9 cellular contexts compared by ENCODE assay signal in genomic region chr2:241219030-241219382, GRCh38. TPM values are rescaled to one million over a fixed set of nuclear protein-coding genes. Genes with fewer than 3 reads are reported as not detected.
DNase-seq lines count a peak whose midpoint lies in the region; ATAC-seq and TF ChIP-seq lines count a peak whose summit lies in the region.
"Had no signal": no experiment of that assay in that cellular context is flagged by ENCODE, and none has a peak within 500 bp of the region (broad histone marks: within the 10 kb centered on the region; RNA-seq: fewer than 3 reads in every experiment).

No MANE protein-coding gene starts in this region.

- peak overlapping the region; percentile 84 for H3K4me3 Mint-ChIP-seq in activated T-helper 2 cell treated with anti-CD3 and anti-CD28 coated beads, Interferon-gamma antibody, Interleukin-2, Interleukin-4, amounts not matched to agents 10 μg/mL and 5 μg/mL and 100 μg/mL, durations not matched to agents 14 hours and 24 hours and 36 hours (ENCODE audit: low read depth)

- H3K9me3 ChIP-seq in heart left ventricle: no peaks in the 10 kb centered on the region
- no peaks in the 10 kb centered on the region for H3K9me3 ChIP-seq in left lung
- no peaks in the 10 kb centered on the region for H3K9me3 ChIP-seq in tibial artery

- H3K27ac ChIP-seq in heart left ventricle (no peak overlapping the region), left lung (no peak overlapping the region), tibial artery (no peak overlapping the region)

- TF ChIP-seq POLR2A in heart left ventricle (IDR thresholded peaks at IDR 0.05): no peak

- DNase-seq in heart left ventricle (no peak), left cardiac atrium (no peak), left lung (no peak), tibial artery (no peak), NCI-H2171 treated with DMSO at 0.1 percent for 48 hours (lab: John Stamatoyannopoulos, UW) (no peak), omental fat pad (ENCODE audit: low spot score) (no peak)
- no peak for DNase-seq in activated T-helper 2 cell treated with anti-CD3 and anti-CD28 coated beads, Interferon-gamma antibody, Interleukin-2, Interleukin-4, amounts not matched to agents 10 μg/mL and 5 μg/mL and 100 μg/mL, durations not matched to agents 14 hours and 24 hours and 36 hours (ENCODE audit: low spot score)
- DNase-seq: NCI-H2081 treated with DMSO at 0.1 percent for 48 hours had no signal

- intact Hi-C loops in heart left ventricle (cut with DNase I) (loop anchor here in 3 of 10 donors (5.0 to 10.0 kb wide), 4 partner anchors 67 to 372 kb away; partner anchors contain the start of genes MTERF4 (in 1 of the 3) and PPP1R7 (in 1 of the 3)), left cardiac atrium (cut with DNase I) (loop anchor here in 1 of 2 donors (5.0 kb wide), 1 partner anchor 117 kb away; the partner anchor contains the start of gene MTERF4), left lung (cut with DNase I) (no loop called here), tibial artery (cut with DNase I; ENCODE audit: low total_unique reads) (loop anchor here (10.0 kb wide), 1 partner anchor 114 kb away; the partner anchor contains the start of gene MTERF4)
- intact Hi-C loops in activated T-helper 2 cell treated with anti-CD3 and anti-CD28 coated beads, Interferon-gamma antibody, Interleukin-2, Interleukin-4, amounts not matched to agents 10 μg/mL and 5 μg/mL and 100 μg/mL, durations not matched to agents 14 hours and 24 hours and 36 hours (cut with micrococcal nuclease): loop anchor here (5.0 kb wide), 2 partner anchors 117 to 657 kb away; partner anchors contain the start of genes DUSP28 and MTERF4

- TF ChIP-seq CTCF in heart left ventricle (IDR thresholded peaks at IDR 0.05) (no peak), left lung (IDR thresholded peaks at IDR 0.05) (no peak), tibial artery (IDR thresholded peaks at IDR 0.05) (no peak), omental fat pad (IDR thresholded peaks at IDR 0.05) (no peak)

- H3K9me3 Mint-ChIP-seq in activated T-helper 2 cell treated with anti-CD3 and anti-CD28 coated beads, Interferon-gamma antibody, Interleukin-2, Interleukin-4, amounts not matched to agents 10 μg/mL and 5 μg/mL and 100 μg/mL, durations not matched to agents 14 hours and 24 hours and 36 hours: no peaks in the 10 kb centered on the region

- H3K27ac Mint-ChIP-seq in activated T-helper 2 cell treated with anti-CD3 and anti-CD28 coated beads, Interferon-gamma antibody, Interleukin-2, Interleukin-4, amounts not matched to agents 10 μg/mL and 5 μg/mL and 100 μg/mL, durations not matched to agents 14 hours and 24 hours and 36 hours: no peak overlapping the region

- H3K27me3 ChIP-seq in heart left ventricle: no peaks in the 10 kb centered on the region
- H3K27me3 ChIP-seq in left lung: peaks cover 0 to 13% of the 10 kb centered on the region in 2 donors
- no peaks in the 10 kb centered on the region for H3K27me3 ChIP-seq in tibial artery

- peak overlapping the region in 9 of 12 donors; percentile 56 to 93 (median 67) for H3K4me3 ChIP-seq in heart left ventricle
- peak overlapping the region; percentile 50 to 54 for H3K4me3 ChIP-seq in left lung
- peak overlapping the region; percentile 57 to 64 for H3K4me3 ChIP-seq in tibial artery

- ATAC-seq in heart left ventricle: no peak
- ATAC-seq in left cardiac atrium: no peak
- no peak for ATAC-seq in left lung
- ATAC-seq in GM19351 (IDR thresholded peaks at IDR 0.05; ENCODE audit: unreplicated experiment): no peak
- no peak for ATAC-seq in omental fat pad (ENCODE audit: low FRiP score)

- WGBS in heart left ventricle, 4 donors: 62 to 71% (median 67%) methylated on average over 4 of the region's 4 CpGs

- H3K4me1 ChIP-seq in heart left ventricle: peaks cover 0 to 23% (median 13%) of the 10 kb centered on the region in 12 donors
- H3K4me1 ChIP-seq in left lung: peaks cover 7 to 24% of the 10 kb centered on the region in 2 donors
- peaks cover 0 to 19% (median 13%) of the 10 kb centered on the region in 4 donors for H3K4me1 ChIP-seq in tibial artery

- H3K27me3 Mint-ChIP-seq in activated T-helper 2 cell treated with anti-CD3 and anti-CD28 coated beads, Interferon-gamma antibody, Interleukin-2, Interleukin-4, amounts not matched to agents 10 μg/mL and 5 μg/mL and 100 μg/mL, durations not matched to agents 14 hours and 24 hours and 36 hours (ENCODE audit: low read depth): peaks cover 19% of the 10 kb centered on the region

- H3K36me3 Mint-ChIP-seq in activated T-helper 2 cell treated with anti-CD3 and anti-CD28 coated beads, Interferon-gamma antibody, Interleukin-2, Interleukin-4, amounts not matched to agents 10 μg/mL and 5 μg/mL and 100 μg/mL, durations not matched to agents 14 hours and 24 hours and 36 hours (ENCODE audit: low read depth): no peaks in the 10 kb centered on the region

- H3K36me3 ChIP-seq in heart left ventricle (no peaks in the 10 kb centered on the region), left lung (no peaks in the 10 kb centered on the region), tibial artery (no peaks in the 10 kb centered on the region)

- H3K4me1 Mint-ChIP-seq in activated T-helper 2 cell treated with anti-CD3 and anti-CD28 coated beads, Interferon-gamma antibody, Interleukin-2, Interleukin-4, amounts not matched to agents 10 μg/mL and 5 μg/mL and 100 μg/mL, durations not matched to agents 14 hours and 24 hours and 36 hours (ENCODE audit: low read depth): peaks cover 13% of the 10 kb centered on the region

RNA-seq across cellular contexts. Expression of gene ANO7, which starts 30.5 kb away (rescaled TPM):
- total RNA-seq in heart left ventricle (1 to 10 TPM in 7 of 9 donors, under 1 TPM in 2; 0.67 to 3.0 (median 1.8) TPM), left cardiac atrium (1 to 10 TPM; 1.2 to 1.8 TPM), left lung (1 to 10 TPM; 1.3 to 1.5 TPM), omental fat pad (under 1 TPM in 3 of 4 donors, not detected in 1; 0.50 to 0.65 (median 0.60) TPM)
- polyA plus RNA-seq in heart left ventricle: under 1 TPM; 0.69 to 0.91 TPM
- total RNA-seq in activated T-helper 2 cell treated with anti-CD3 and anti-CD28 coated beads, Interferon-gamma antibody, Interleukin-2, Interleukin-4, amounts not matched to agents 10 μg/mL and 5 μg/mL and 100 μg/mL, durations not matched to agents 14 hours and 24 hours and 36 hours: 3.5 and 4.3 TPM in 2 replicates

Comparison
In these comparisons a context has a peak if more than half of its experiments do, and no peak if none do; other contexts are left out.
1. intact Hi-C loops: an anchor here in activated T-helper 2 cell treated with anti-CD3 and anti-CD28 coated beads, Interferon-gamma antibody, Interleukin-2, Interleukin-4, amounts not matched to agents 10 μg/mL and 5 μg/mL and 100 μg/mL, durations not matched to agents 14 hours and 24 hours and 36 hours (5.0 kb wide) and tibial artery (10.0 kb wide); none called in left lung.